3 cellular contexts compared by ENCODE assay signal in the genomic region with DNA sequence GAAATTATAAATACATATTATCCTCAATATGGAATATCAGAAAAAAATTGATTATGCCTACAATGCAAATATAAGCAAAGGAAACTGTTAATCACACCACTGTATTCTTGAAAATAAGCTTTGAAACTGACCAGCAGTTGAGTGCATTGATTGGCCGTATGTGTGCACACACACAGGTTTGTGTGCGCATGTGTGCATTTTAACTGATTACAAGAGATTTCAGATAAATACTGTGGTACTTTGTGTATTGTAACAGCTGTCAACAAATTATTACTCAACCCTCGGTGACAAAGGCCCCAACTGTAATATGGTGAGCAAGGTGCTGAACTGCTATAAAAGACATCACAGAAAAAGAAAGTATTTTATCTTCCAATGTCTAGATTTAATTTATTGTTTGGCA.
TF ChIP-seq lines count a peak whose summit lies in the region.

No MANE protein-coding gene starts in this region.

TF ChIP-seq in liver, 16 proteins besides CTCF, POLR2A, EP300 and RAD21:
- TF ChIP-seq FOXA2 (IDR thresholded peaks at IDR 0.05) (peak; percentile 85), YY1 (IDR thresholded peaks at IDR 0.05) (peak; percentile 24), TAF1 (conservative IDR thresholded peaks at IDR 0.05) (peak; percentile 53), HNF4A (conservative IDR thresholded peaks at IDR 0.05) (peak; percentile 50 to 68), NR2F2 (IDR thresholded peaks at IDR 0.05) (no peak), GABPA (IDR thresholded peaks at IDR 0.05 in 1 of 2, conservative IDR thresholded peaks at IDR 0.05 in 1 of 2) (no peak), RXRA (IDR thresholded peaks at IDR 0.05) (peak; percentile 20 to 68), EGR1 (IDR thresholded peaks at IDR 0.05; ENCODE audit: low read depth in 2 of 2) (peak in 1 of 2 donors; percentile 43), HNF4G (IDR thresholded peaks at IDR 0.05) (no peak), FOXA1 (IDR thresholded peaks at IDR 0.05) (peak; percentile 62), JUND (IDR thresholded peaks at IDR 0.05) (peak; percentile 41 to 63), SP1 (IDR thresholded peaks at IDR 0.05) (peak; percentile 49)
- TF ChIP-seq, protein P1, sequence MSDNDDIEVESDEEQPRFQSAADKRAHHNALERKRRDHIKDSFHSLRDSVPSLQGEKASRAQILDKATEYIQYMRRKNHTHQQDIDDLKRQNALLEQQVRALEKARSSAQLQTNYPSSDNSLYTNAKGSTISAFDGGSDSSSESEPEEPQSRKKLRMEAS (IDR thresholded peaks at IDR 0.05), result no peak
- TF ChIP-seq, protein P2, sequence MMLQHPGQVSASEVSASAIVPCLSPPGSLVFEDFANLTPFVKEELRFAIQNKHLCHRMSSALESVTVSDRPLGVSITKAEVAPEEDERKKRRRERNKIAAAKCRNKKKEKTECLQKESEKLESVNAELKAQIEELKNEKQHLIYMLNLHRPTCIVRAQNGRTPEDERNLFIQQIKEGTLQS (IDR thresholded peaks at IDR 0.05), result peak; percentile 43
- TF ChIP-seq, protein P3, sequence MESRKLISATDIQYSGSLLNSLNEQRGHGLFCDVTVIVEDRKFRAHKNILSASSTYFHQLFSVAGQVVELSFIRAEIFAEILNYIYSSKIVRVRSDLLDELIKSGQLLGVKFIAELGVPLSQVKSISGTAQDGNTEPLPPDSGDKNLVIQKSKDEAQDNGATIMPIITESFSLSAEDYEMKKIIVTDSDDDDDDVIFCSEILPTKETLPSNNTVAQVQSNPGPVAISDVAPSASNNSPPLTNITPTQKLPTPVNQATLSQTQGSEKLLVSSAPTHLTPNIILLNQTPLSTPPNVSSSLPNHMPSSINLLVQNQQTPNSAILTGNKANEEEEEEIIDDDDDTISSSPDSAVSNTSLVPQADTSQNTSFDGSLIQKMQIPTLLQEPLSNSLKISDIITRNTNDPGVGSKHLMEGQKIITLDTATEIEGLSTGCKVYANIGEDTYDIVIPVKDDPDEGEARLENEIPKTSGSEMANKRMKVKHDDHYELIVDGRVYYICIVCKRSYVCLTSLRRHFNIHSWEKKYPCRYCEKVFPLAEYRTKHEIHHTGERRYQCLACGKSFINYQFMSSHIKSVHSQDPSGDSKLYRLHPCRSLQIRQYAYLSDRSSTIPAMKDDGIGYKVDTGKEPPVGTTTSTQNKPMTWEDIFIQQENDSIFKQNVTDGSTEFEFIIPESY (IDR thresholded peaks at IDR 0.05), result peak; percentile 26
- TF ChIP-seq, protein P4, sequence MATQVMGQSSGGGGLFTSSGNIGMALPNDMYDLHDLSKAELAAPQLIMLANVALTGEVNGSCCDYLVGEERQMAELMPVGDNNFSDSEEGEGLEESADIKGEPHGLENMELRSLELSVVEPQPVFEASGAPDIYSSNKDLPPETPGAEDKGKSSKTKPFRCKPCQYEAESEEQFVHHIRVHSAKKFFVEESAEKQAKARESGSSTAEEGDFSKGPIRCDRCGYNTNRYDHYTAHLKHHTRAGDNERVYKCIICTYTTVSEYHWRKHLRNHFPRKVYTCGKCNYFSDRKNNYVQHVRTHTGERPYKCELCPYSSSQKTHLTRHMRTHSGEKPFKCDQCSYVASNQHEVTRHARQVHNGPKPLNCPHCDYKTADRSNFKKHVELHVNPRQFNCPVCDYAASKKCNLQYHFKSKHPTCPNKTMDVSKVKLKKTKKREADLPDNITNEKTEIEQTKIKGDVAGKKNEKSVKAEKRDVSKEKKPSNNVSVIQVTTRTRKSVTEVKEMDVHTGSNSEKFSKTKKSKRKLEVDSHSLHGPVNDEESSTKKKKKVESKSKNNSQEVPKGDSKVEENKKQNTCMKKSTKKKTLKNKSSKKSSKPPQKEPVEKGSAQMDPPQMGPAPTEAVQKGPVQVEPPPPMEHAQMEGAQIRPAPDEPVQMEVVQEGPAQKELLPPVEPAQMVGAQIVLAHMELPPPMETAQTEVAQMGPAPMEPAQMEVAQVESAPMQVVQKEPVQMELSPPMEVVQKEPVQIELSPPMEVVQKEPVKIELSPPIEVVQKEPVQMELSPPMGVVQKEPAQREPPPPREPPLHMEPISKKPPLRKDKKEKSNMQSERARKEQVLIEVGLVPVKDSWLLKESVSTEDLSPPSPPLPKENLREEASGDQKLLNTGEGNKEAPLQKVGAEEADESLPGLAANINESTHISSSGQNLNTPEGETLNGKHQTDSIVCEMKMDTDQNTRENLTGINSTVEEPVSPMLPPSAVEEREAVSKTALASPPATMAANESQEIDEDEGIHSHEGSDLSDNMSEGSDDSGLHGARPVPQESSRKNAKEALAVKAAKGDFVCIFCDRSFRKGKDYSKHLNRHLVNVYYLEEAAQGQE (IDR thresholded peaks at IDR 0.05), result peak; percentile 60
TF ChIP-seq in liver: peak in this region for 12.

TF ChIP-seq in HepG2, 621 proteins besides CTCF, POLR2A, EP300 and RAD21:
- no peak for TF ChIP-seq ZNF207 (IDR thresholded peaks at IDR 0.05; ENCODE audit: borderline replicate concordance)
- TF ChIP-seq ZNF652 (CRISPR knock-in tag; IDR thresholded peaks at IDR 0.05; ENCODE audit: borderline replicate concordance, low read depth), result no peak
- TF ChIP-seq, protein P5, sequence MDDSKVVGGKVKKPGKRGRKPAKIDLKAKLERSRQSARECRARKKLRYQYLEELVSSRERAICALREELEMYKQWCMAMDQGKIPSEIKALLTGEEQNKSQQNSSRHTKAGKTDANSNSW (CRISPR knock-in tag; IDR thresholded peaks at IDR 0.05; ENCODE audit: borderline replicate concordance), result no peak
- TF ChIP-seq ZNF589 (CRISPR knock-in tag; conservative IDR thresholded peaks at IDR 0.05), result no peak
- TF ChIP-seq NR3C1 (CRISPR knock-in tag; IDR thresholded peaks at IDR 0.05), result no peak
- no peak for TF ChIP-seq NFATC3 (CRISPR knock-in tag; IDR thresholded peaks at IDR 0.05)
- no peak for TF ChIP-seq ZNF530 (CRISPR knock-in tag; IDR thresholded peaks at IDR 0.05; ENCODE audit: low read depth)
- TF ChIP-seq, protein P6, sequence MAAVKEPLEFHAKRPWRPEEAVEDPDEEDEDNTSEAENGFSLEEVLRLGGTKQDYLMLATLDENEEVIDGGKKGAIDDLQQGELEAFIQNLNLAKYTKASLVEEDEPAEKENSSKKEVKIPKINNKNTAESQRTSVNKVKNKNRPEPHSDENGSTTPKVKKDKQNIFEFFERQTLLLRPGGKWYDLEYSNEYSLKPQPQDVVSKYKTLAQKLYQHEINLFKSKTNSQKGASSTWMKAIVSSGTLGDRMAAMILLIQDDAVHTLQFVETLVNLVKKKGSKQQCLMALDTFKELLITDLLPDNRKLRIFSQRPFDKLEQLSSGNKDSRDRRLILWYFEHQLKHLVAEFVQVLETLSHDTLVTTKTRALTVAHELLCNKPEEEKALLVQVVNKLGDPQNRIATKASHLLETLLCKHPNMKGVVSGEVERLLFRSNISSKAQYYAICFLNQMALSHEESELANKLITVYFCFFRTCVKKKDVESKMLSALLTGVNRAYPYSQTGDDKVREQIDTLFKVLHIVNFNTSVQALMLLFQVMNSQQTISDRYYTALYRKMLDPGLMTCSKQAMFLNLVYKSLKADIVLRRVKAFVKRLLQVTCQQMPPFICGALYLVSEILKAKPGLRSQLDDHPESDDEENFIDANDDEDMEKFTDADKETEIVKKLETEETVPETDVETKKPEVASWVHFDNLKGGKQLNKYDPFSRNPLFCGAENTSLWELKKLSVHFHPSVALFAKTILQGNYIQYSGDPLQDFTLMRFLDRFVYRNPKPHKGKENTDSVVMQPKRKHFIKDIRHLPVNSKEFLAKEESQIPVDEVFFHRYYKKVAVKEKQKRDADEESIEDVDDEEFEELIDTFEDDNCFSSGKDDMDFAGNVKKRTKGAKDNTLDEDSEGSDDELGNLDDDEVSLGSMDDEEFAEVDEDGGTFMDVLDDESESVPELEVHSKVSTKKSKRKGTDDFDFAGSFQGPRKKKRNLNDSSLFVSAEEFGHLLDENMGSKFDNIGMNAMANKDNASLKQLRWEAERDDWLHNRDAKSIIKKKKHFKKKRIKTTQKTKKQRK (IDR thresholded peaks at IDR 0.05; ENCODE audit: low read length), result no peak
- TF ChIP-seq SOX13 (IDR thresholded peaks at IDR 0.05), result no peak
- TF ChIP-seq SOX13 (CRISPR knock-in tag; conservative IDR thresholded peaks at IDR 0.05 in 1 of 2, IDR thresholded peaks at IDR 0.05 in 1 of 2), result no peak
- TF ChIP-seq, protein P7, sequence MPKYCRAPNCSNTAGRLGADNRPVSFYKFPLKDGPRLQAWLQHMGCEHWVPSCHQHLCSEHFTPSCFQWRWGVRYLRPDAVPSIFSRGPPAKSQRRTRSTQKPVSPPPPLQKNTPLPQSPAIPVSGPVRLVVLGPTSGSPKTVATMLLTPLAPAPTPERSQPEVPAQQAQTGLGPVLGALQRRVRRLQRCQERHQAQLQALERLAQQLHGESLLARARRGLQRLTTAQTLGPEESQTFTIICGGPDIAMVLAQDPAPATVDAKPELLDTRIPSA (CRISPR knock-in tag; IDR thresholded peaks at IDR 0.05; ENCODE audit: borderline replicate concordance), result no peak
- TF ChIP-seq EHMT2 (IDR thresholded peaks at IDR 0.05; ENCODE audit: borderline replicate concordance, low read depth, low read length), result no peak
- TF ChIP-seq NKX3-1 (CRISPR knock-in tag; IDR thresholded peaks at IDR 0.05), result no peak
- TF ChIP-seq, protein P8, sequence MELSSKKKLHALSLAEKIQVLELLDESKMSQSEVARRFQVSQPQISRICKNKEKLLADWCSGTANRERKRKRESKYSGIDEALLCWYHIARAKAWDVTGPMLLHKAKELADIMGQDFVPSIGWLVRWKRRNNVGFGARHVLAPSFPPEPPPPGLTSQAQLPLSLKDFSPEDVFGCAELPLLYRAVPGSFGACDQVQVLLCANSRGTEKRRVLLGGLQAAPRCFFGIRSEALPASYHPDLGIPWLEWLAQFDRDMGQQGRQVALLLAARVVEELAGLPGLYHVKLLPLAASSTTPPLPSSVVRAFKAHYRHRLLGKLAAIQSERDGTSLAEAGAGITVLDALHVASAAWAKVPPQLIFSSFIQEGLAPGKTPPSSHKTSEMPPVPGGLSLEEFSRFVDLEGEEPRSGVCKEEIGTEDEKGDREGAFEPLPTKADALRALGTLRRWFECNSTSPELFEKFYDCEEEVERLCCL (CRISPR knock-in tag; IDR thresholded peaks at IDR 0.05; ENCODE audit: borderline replicate concordance), result no peak

TF ChIP-seq in H1, 55 proteins besides CTCF, POLR2A, EP300 and RAD21:
- TF ChIP-seq RXRA (IDR thresholded peaks at IDR 0.05; ENCODE audit: insufficient read depth, low read depth, low read length) (no peak), CHD1 (IDR thresholded peaks at IDR 0.05; ENCODE audit: low read depth, low read length) (no peak), BACH1 (IDR thresholded peaks at IDR 0.05; ENCODE audit: low read length) (no peak), CEBPB (IDR thresholded peaks at IDR 0.05; ENCODE audit: low read depth, low read length) (no peak), RBBP5 (IDR thresholded peaks at IDR 0.05; ENCODE audit: borderline replicate concordance, low read depth, low read length) (no peak), HDAC2 (IDR thresholded peaks at IDR 0.05; ENCODE audit: borderline replicate concordance in 1 of 2, low read depth in 2 of 2, low read length in 2 of 2) (no peak), SIRT6 (IDR thresholded peaks at IDR 0.05; ENCODE audit: low read length) (no peak), SAP30 (IDR thresholded peaks at IDR 0.05; ENCODE audit: insufficient read depth, insufficient replicate concordance, low read length) (no peak), NANOG (IDR thresholded peaks at IDR 0.05; ENCODE audit: insufficient read depth, low read depth, low read length, poor library complexity, severe bottlenecking) (no peak), CBX5 (IDR thresholded peaks at IDR 0.05; ENCODE audit: low read depth, low read length) (no peak), CBX8 (IDR thresholded peaks at IDR 0.05; ENCODE audit: borderline replicate concordance, low read depth, low read length) (no peak), BRCA1 (IDR thresholded peaks at IDR 0.05; ENCODE audit: low read depth, low read length) (no peak), SRF (IDR thresholded peaks at IDR 0.05; ENCODE audit: low read depth, low read length) (no peak), RFX5 (IDR thresholded peaks at IDR 0.05; ENCODE audit: borderline replicate concordance, low read depth, low read length) (no peak)
